8 cellular contexts compared by ENCODE assay signal in genomic region chr7:102512642-102513221, GRCh38. TPM values are rescaled to one million over a fixed set of nuclear protein-coding genes. Genes with fewer than 3 reads are reported as not detected.
A peak's percentile ranks its signal among the peaks of the same experiment; 100 is the strongest.
DNase-seq lines count a peak whose midpoint lies in the region; TF ChIP-seq lines count a peak whose summit lies in the region.
"Not testable (repeated sequence)": the region's sequence is repeated elsewhere in the genome, so short reads cannot be mapped to it uniquely, and the experiment has no call there.

No MANE protein-coding gene starts in this region.

- in situ Hi-C loops in brain microvascular endothelial cell (cut with HindIII; ENCODE audit: low pct_ligation_motif_present, low sequenced_read_pairs) = not testable (repeated sequence)

- not testable (repeated sequence) for H3K79me2 ChIP-seq in SK-N-SH (ENCODE audit: insufficient read depth); parathyroid adenoma

- H3F3A ChIP-seq in SK-N-SH (replicated peaks; ENCODE audit: insufficient read depth) = not testable (repeated sequence)

- not testable (repeated sequence) for TF ChIP-seq CTCF in HL-60 (IDR thresholded peaks at IDR 0.05; ENCODE audit: insufficient read depth, low read length); SK-N-SH (IDR thresholded peaks at IDR 0.05); brain microvascular endothelial cell (IDR thresholded peaks at IDR 0.05; ENCODE audit: low read depth, low read length, missing control alignments); parathyroid adenoma (IDR thresholded peaks at IDR 0.05)

- DNase-seq in CD1c-positive myeloid dendritic cell (ENCODE audit: extremely low spot score) = peak; percentile 19
- peak; percentile 63 to 99 for DNase-seq in HL-60 (ENCODE audit: low read depth in 1 of 2, low spot score in 1 of 2)
- DNase-seq in SK-N-SH, brain microvascular endothelial cell: not testable (repeated sequence)
- DNase-seq in fibroblast of peridontal ligament (ENCODE audit: extremely low read depth) = peak; percentile 80
- DNase-seq in superior temporal gyrus (ENCODE audit: extremely low spot score) = peak; percentile 7

- CTCF ChIA-PET in SK-N-SH (lab: Yijun Ruan, JAX) = not testable (repeated sequence)

- not testable (repeated sequence) for H3K9me3 ChIP-seq in SK-N-SH; parathyroid adenoma (ENCODE audit: control insufficient read depth, low read length)

- 42% methylated on average over 5 of the region's 5 CpGs for WGBS in SK-N-SH (ENCODE audit: low lambda C conversion rate)

- H3K27me3 ChIP-seq in HL-60 (ENCODE audit: insufficient read depth, poor library complexity, severe bottlenecking); SK-N-SH (ENCODE audit: insufficient read depth); brain microvascular endothelial cell (replicated peaks); layer of hippocampus (ENCODE audit: control insufficient read depth, insufficient read depth, low read length); parathyroid adenoma (ENCODE audit: control insufficient read depth, insufficient read depth, low read length): not testable (repeated sequence)

- H4K20me1 ChIP-seq in SK-N-SH (ENCODE audit: insufficient read depth) = not testable (repeated sequence)

- not testable (repeated sequence) for TF ChIP-seq EP300 in SK-N-SH (IDR thresholded peaks at IDR 0.05; ENCODE audit: borderline replicate concordance in 1 of 2, low read depth in 1 of 2, low read length in 1 of 2)

- peak overlapping the region; percentile 81 for H3K4me2 ChIP-seq in SK-N-SH
- H3K4me2 ChIP-seq in parathyroid adenoma (ENCODE audit: low read length) = not testable (repeated sequence)

- not testable (repeated sequence) for H3K4me3 ChIP-seq in HL-60 (replicated peaks; ENCODE audit: insufficient read depth, low read length); parathyroid adenoma (ENCODE audit: low read depth, low read length)
- H3K4me3 ChIP-seq in SK-N-SH (ENCODE audit: low read depth in 2 of 2, low read length in 1 of 2) = peak overlapping the region in 1 of 2 experiments; percentile 22; a peak in 1 of 4 replicates
- H3K4me3 ChIP-seq in brain microvascular endothelial cell (ENCODE audit: low read depth, low read length) = peak overlapping the region; percentile 24

- POLR2A ChIA-PET in SK-N-SH (lab: Yijun Ruan, JAX) = not testable (repeated sequence)

- not testable (repeated sequence) for H3K9me2 ChIP-seq in SK-N-SH

- H3K36me3 ChIP-seq in SK-N-SH (replicated peaks in 1 of 2; ENCODE audit: control insufficient read depth in 1 of 2, insufficient read depth in 2 of 2, low read length in 1 of 2); brain microvascular endothelial cell (replicated peaks); parathyroid adenoma (ENCODE audit: control insufficient read depth, insufficient read depth, low read length): not testable (repeated sequence)

- peak overlapping the region; percentile 53; the same call in 1 of the 2 replicates for H3K9ac ChIP-seq in SK-N-SH
- not testable (repeated sequence) for H3K9ac ChIP-seq in parathyroid adenoma

- TF ChIP-seq RAD21 in SK-N-SH (IDR thresholded peaks at IDR 0.05; ENCODE audit: low read length) = not testable (repeated sequence)

- not testable (repeated sequence) for H2AFZ ChIP-seq in SK-N-SH (ENCODE audit: low read depth); parathyroid adenoma

- peak overlapping the region; percentile 70 for H3K27ac ChIP-seq in HL-60 (replicated peaks)
- H3K27ac ChIP-seq in SK-N-SH (ENCODE audit: low read depth in 2 of 2, low read length in 1 of 2) = peak overlapping the region; percentile 60 to 76; a peak in 3 of 4 replicates
- not testable (repeated sequence) for H3K27ac ChIP-seq in brain microvascular endothelial cell
- H3K27ac ChIP-seq in layer of hippocampus (ENCODE audit: low read depth, low read length) = peak overlapping the region; percentile 89
- peak overlapping the region; percentile 60 for H3K27ac ChIP-seq in parathyroid adenoma

- not testable (repeated sequence) for H3K4me1 ChIP-seq in SK-N-SH (ENCODE audit: control insufficient read depth in 1 of 2, insufficient read depth in 2 of 2, low read depth in 1 of 2, low read length in 1 of 2); parathyroid adenoma

RNA-seq across cellular contexts. Expression of gene RASA4B, which starts 4.8 kb away (rescaled TPM):
- polyA plus RNA-seq in SK-N-SH (2012; rRNA removed) = 15.5 and 19.5 TPM in 2 replicates
- 5.2 and 10.3 TPM in 2 replicates for polyA plus RNA-seq in SK-N-SH (2012; cell fraction: cytosol; rRNA removed)
- polyA plus RNA-seq in SK-N-SH (2012; cell fraction: nucleus; rRNA removed) = 53.8 and 62.7 TPM in 2 replicates

RNA-seq across cellular contexts. Expression of gene UPK3BL2, which starts 30.8 kb away (rescaled TPM):
- polyA plus RNA-seq in SK-N-SH (2012; rRNA removed) = 6.4 and 10.4 TPM in 2 replicates
- 0.67 and 0.85 TPM in 2 replicates for polyA plus RNA-seq in SK-N-SH (2012; cell fraction: cytosol; rRNA removed)
- polyA plus RNA-seq in SK-N-SH (2012; cell fraction: nucleus; rRNA removed) = 55.1 and 92.6 TPM in 2 replicates

RNA-seq across cellular contexts. Expression of gene POLR2J, which starts 34.0 kb away (rescaled TPM):
- polyA plus RNA-seq in SK-N-SH (2012; rRNA removed) = 290 and 299 TPM in 2 replicates
- polyA plus RNA-seq in SK-N-SH (2012; cell fraction: cytosol; rRNA removed) = 218 and 258 TPM in 2 replicates
- 70.9 and 86.9 TPM in 2 replicates for polyA plus RNA-seq in SK-N-SH (2012; cell fraction: nucleus; rRNA removed)

RNA-seq across cellular contexts. Expression of gene SPDYE2, which starts 38.3 kb away (rescaled TPM):
- not detected in 2 replicates for polyA plus RNA-seq in SK-N-SH (2012; rRNA removed)
- polyA plus RNA-seq in SK-N-SH (2012; cell fraction: cytosol; rRNA removed) = 0.05 TPM in 1 of 2 replicates, not detected in the other
- 0.11 and 0.13 TPM in 2 replicates for polyA plus RNA-seq in SK-N-SH (2012; cell fraction: nucleus; rRNA removed)

RNA-seq across cellular contexts. Expression of gene LRWD1, which starts 47.9 kb away (rescaled TPM):
- polyA plus RNA-seq in SK-N-SH (2012; rRNA removed) = 44.9 and 53.2 TPM in 2 replicates
- polyA plus RNA-seq in SK-N-SH (2012; cell fraction: cytosol; rRNA removed) = 21.1 and 32.5 TPM in 2 replicates
- polyA plus RNA-seq in SK-N-SH (2012; cell fraction: nucleus; rRNA removed) = 89.9 and 156 TPM in 2 replicates
